ENCODE assay signal across 10 cellular contexts in the genomic region with DNA sequence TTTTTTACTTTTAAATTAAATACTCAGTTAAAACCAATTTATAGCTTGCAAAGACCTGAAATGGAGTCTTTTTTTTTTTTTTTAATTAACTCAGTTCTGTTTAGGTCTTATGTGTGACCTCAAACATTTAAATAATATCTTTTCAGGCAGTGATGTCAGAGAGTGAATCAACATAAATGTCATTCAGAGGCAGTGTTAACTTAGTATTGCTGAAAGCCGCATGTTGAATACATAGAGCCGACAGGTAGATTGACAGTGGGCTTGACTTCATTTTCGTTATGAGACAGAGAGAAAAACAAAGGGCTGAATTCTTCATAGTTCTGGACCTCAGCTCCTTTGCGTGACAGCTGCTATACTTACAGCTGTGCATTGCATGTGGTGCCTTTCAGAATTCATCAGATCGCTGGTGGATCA. TPM values are rescaled to one million over a fixed set of nuclear protein-coding genes. Genes with fewer than 3 reads are reported as not detected.
A peak's percentile ranks its signal among the peaks of the same experiment; 100 is the strongest.
DNase-seq lines count a peak whose midpoint lies in the region; ATAC-seq and TF ChIP-seq lines count a peak whose summit lies in the region.
"Had no signal": no experiment of that assay in that cellular context is flagged by ENCODE, and none has a peak within 500 bp of the region (broad histone marks: within the 10 kb centered on the region; RNA-seq: fewer than 3 reads in every experiment).

No MANE protein-coding gene starts in this region.

- peaks cover 11% of the 10 kb centered on the region for H3K36me3 ChIP-seq in MG63

- H3K36me3 Mint-ChIP-seq in Calu3 (ENCODE audit: insufficient read depth, unreplicated experiment) (peaks cover 30% of the 10 kb centered on the region), T-helper 17 cell (ENCODE audit: low read depth) (peaks cover 10% of the 10 kb centered on the region)
- peaks cover 0 to 41% (median 0%) of the 10 kb centered on the region in 3 donors for H3K36me3 Mint-ChIP-seq in naive thymus-derived CD8-positive, alpha-beta T cell

- no peaks in the 10 kb centered on the region for H3K27me3 ChIP-seq in MG63

- POLR2A ChIA-PET in naive thymus-derived CD8-positive, alpha-beta T cell (lab: Charles Lee), result interaction anchor here (0.6 to 1.2 kb wide), 6 partner anchors 18 to 89 kb away, joined by 3 to 4 read pairs (median 3); partner anchors contain the start of gene PRDM2

- H3K4me3 Mint-ChIP-seq in Calu3 (ENCODE audit: low read depth, unreplicated experiment), result peak overlapping the region; percentile 79
- peak overlapping the region; percentile 45 for H3K4me3 Mint-ChIP-seq in T-helper 17 cell
- H3K4me3 Mint-ChIP-seq in naive thymus-derived CD8-positive, alpha-beta T cell, result peak overlapping the region in 9 of 10 donors; percentile 15 to 97 (median 42)

- H3K9me3 ChIP-seq in T-helper 17 cell (ENCODE audit: control insufficient read depth, low read length, poor library complexity, severe bottlenecking) (no peaks in the 10 kb centered on the region), MG63 (no peaks in the 10 kb centered on the region)

- DNase-seq in Calu3 (no peak), T-helper 17 cell (no peak), MG63 (no peak), SKM-1 (lab: John Stamatoyannopoulos, UW; ENCODE audit: unreplicated experiment) (no peak), NCI-H1694 treated with DMSO at 0.1 percent for 48 hours (lab: John Stamatoyannopoulos, UW) (no peak)
- no peak for DNase-seq in naive thymus-derived CD8-positive, alpha-beta T cell
- DNase-seq: stimulated activated CD4-positive, alpha-beta T cell treated with anti-CD3 and anti-CD28 coated beads, Interleukin-4, amount 100 ng/mL, for 24 hours; T1000 had no signal

- intact Hi-C loops in Calu3 (cut with micrococcal nuclease; ENCODE audit: unreplicated experiment), result loop anchor here (5.0 kb wide), 1 partner anchor 49 kb away; the partner anchor contains the start of gene PRDM2

- no peak overlapping the region for H3K4me3 ChIP-seq in MG63

- H3K9me3 Mint-ChIP-seq in Calu3 (ENCODE audit: low read depth, unreplicated experiment), result no peaks in the 10 kb centered on the region
- H3K9me3 Mint-ChIP-seq in naive thymus-derived CD8-positive, alpha-beta T cell, result no peaks in the 10 kb centered on the region

- H3K27me3 Mint-ChIP-seq in Calu3 (ENCODE audit: unreplicated experiment) (no peaks in the 10 kb centered on the region), T-helper 17 cell (no peaks in the 10 kb centered on the region)
- H3K27me3 Mint-ChIP-seq in naive thymus-derived CD8-positive, alpha-beta T cell, result no peaks in the 10 kb centered on the region

- ATAC-seq in GM21529 (IDR thresholded peaks at IDR 0.05; ENCODE audit: unreplicated experiment) (peak; percentile 43), T-helper 17 cell (no peak), HG03378 (IDR thresholded peaks at IDR 0.05; ENCODE audit: unreplicated experiment) (no peak)
- no peak for ATAC-seq in naive thymus-derived CD8-positive, alpha-beta T cell

- H3K4me1 Mint-ChIP-seq in Calu3 (ENCODE audit: low read depth, unreplicated experiment), result peaks cover 24% of the 10 kb centered on the region
- H3K4me1 Mint-ChIP-seq in T-helper 17 cell, result peaks cover 52% of the 10 kb centered on the region
- H3K4me1 Mint-ChIP-seq in naive thymus-derived CD8-positive, alpha-beta T cell, result peaks cover 44 to 77% (median 71%) of the 10 kb centered on the region in 4 donors

- H3K27ac Mint-ChIP-seq in Calu3 (ENCODE audit: unreplicated experiment), result no peak overlapping the region
- H3K27ac Mint-ChIP-seq in T-helper 17 cell, result no peak overlapping the region
- peak overlapping the region in 3 of 10 donors; percentile 2 to 82 (median 5) for H3K27ac Mint-ChIP-seq in naive thymus-derived CD8-positive, alpha-beta T cell

- no TSS peak for BruUV-seq in Calu3 (replicated peaks; lab: Mats Ljungman, UMichigan)

- CTCF ChIA-PET in Calu3 (lab: Charles Lee), result interaction anchor here (0.7 kb wide), 2 partner anchors 1339 to 1501 kb away, joined by 4 to 5 read pairs; no protein-coding TSS in a partner anchor

- TF ChIP-seq CTCF in Calu3 (IDR thresholded peaks at IDR 0.05; ENCODE audit: unreplicated experiment), result no peak

RNA-seq across cellular contexts. Expression of gene PRDM2, which starts 51.5 kb away (rescaled TPM):
- total RNA-seq in Calu3 (2022) (26.9 and 29.9 TPM in 2 replicates), T-helper 17 cell (100 to 1,000 TPM; 173 to 181 TPM)
- 100 to 1,000 TPM; 145 to 146 TPM for total RNA-seq in naive thymus-derived CD8-positive, alpha-beta T cell
- 10 to 100 TPM; 16.8 to 23.0 (median 20.1) TPM for polyA plus RNA-seq in naive thymus-derived CD8-positive, alpha-beta T cell
- 0.79 and 2.1 TPM in 2 replicates for total RNA-seq in MG63 (2014; rRNA removed; shearing (Covaris generic); ENCODE audit: low replicate concordance)
